ENCODE assay signal across 13 cellular contexts in genomic region chr6:317452-318144, GRCh38. TPM values are rescaled to one million over a fixed set of nuclear protein-coding genes. Genes with fewer than 3 reads are reported as not detected.
DNase-seq lines count a peak whose midpoint lies in the region; ATAC-seq and TF ChIP-seq lines count a peak whose summit lies in the region.
"Had no signal": no experiment of that assay in that cellular context is flagged by ENCODE, and none has a peak within 500 bp of the region (broad histone marks: within the 10 kb centered on the region; RNA-seq: fewer than 3 reads in every experiment).

No MANE protein-coding gene starts in this region.

- H3K27ac ChIP-seq in KMS-11: peak overlapping the region; percentile 92
- H3K27ac ChIP-seq: A549, brain microvascular endothelial cell had no signal

- H2AFZ ChIP-seq in KMS-11 (ENCODE audit: low read depth): peak overlapping the region; percentile 25

- H3K27me3 ChIP-seq in KMS-11 (ENCODE audit: insufficient read depth, low read depth): no peaks in the 10 kb centered on the region
- H3K27me3 ChIP-seq: brain microvascular endothelial cell had no signal

- ATAC-seq in Right ventricle myocardium superior (ENCODE audit: poor library complexity) (no peak), HG02588 (IDR thresholded peaks at IDR 0.05; ENCODE audit: unreplicated experiment) (peak; percentile 29)
- ATAC-seq in activated CD4-positive, CD25-positive, alpha-beta regulatory T cell treated with anti-CD3 and anti-CD28 coated beads, Interleukin-2, amount 50 U/mL, for 24 hours: no peak
- ATAC-seq: A549 had no signal

- H3K4me2 ChIP-seq in KMS-11: peak overlapping the region; percentile 95
- H3K4me2 ChIP-seq: A549 had no signal

- peak; percentile 72 for DNase-seq in cardiac septum (ENCODE audit: low spot score)
- DNase-seq in Right ventricle myocardium superior: no peak
- DNase-seq in activated naive CD4-positive, alpha-beta T cell treated with Interleukin-2 at 50 U/mL for 16 hours: no peak
- DNase-seq in foreskin fibroblast: no peak
- no peak for DNase-seq in GF-D8 (lab: John Stamatoyannopoulos, UW)
- DNase-seq: activated CD8-positive, alpha-beta memory T cell treated with anti-CD3 and anti-CD28 coated beads, Interleukin-2, amount 50 U/mL, for 4 hours; brain microvascular endothelial cell; islet precursor cell; NCI-H82 had no signal

- TF ChIP-seq CTCF in KMS-11 (conservative IDR thresholded peaks at IDR 0.05; ENCODE audit: low read depth, low read length) (no peak), foreskin fibroblast (IDR thresholded peaks at IDR 0.05; ENCODE audit: low read depth, low read length) (no peak)

- no peaks in the 10 kb centered on the region for H3K36me3 ChIP-seq in KMS-11 (ENCODE audit: insufficient read depth)
- H3K36me3 ChIP-seq: brain microvascular endothelial cell had no signal

- H4K20me1 ChIP-seq in KMS-11 (ENCODE audit: insufficient read depth): no peaks in the 10 kb centered on the region

- H3K4me1 ChIP-seq in KMS-11 (ENCODE audit: low read depth, poor library complexity, severe bottlenecking): peaks cover 100% of the 10 kb centered on the region
- H3K4me1 ChIP-seq: A549 had no signal

- H3K4me3 ChIP-seq in KMS-11 (IDR thresholded peaks at IDR 0.05; ENCODE audit: insufficient read depth, low read depth, low read length): peak overlapping the region; percentile 32
- no peak overlapping the region for H3K4me3 ChIP-seq in foreskin fibroblast (ENCODE audit: low read depth in 1 of 2, low read length in 2 of 2)
- H3K4me3 ChIP-seq: A549 had no signal

- peak overlapping the region; percentile 64 for H3K9ac ChIP-seq in KMS-11

- intact Hi-C loops in cardiac septum (cut with DNase I): no loop called here
- intact Hi-C loops in Right ventricle myocardium superior (cut with DNase I): no loop called here

- peaks cover 62% of the 10 kb centered on the region for H3K79me2 ChIP-seq in KMS-11 (ENCODE audit: insufficient read depth, low read depth)

RNA-seq across cellular contexts. Expression of gene DUSP22, which starts 25.3 kb away (rescaled TPM):
- total RNA-seq in cardiac septum (49.2 TPM), Right ventricle myocardium superior (50.5 TPM)
